Comparison of ENCODE assay signal across 1 cellular context in genomic region chr9:134068742-134069535, GRCh38.
TF ChIP-seq lines count a peak whose summit lies in the region.

No MANE protein-coding gene starts in this region.

TF ChIP-seq in K562, 482 proteins besides CTCF, POLR2A, EP300 and RAD21 (continued from another document):
- TF ChIP-seq NBN (IDR thresholded peaks at IDR 0.05; ENCODE audit: low read depth): 0 out of 2 replicates have a peak, but pooled peaks have one; percentile 38
- no peak for TF ChIP-seq ZNF586 (CRISPR knock-in tag; conservative IDR thresholded peaks at IDR 0.05)
- TF ChIP-seq PRDM10 (IDR thresholded peaks at IDR 0.05; ENCODE audit: partially characterized antibody): peak; percentile 79
- peak; percentile 25 to 36; a peak in 1 of 4 replicates for TF ChIP-seq FOXK2 (conservative IDR thresholded peaks at IDR 0.05 in 1 of 2, IDR thresholded peaks at IDR 0.05 in 1 of 2; ENCODE audit: low read depth in 2 of 2)
- TF ChIP-seq SMARCA4 (IDR thresholded peaks at IDR 0.05): peak; percentile 20; the same call in 1 of the 2 replicates
- TF ChIP-seq HDAC3 (IDR thresholded peaks at IDR 0.05; ENCODE audit: borderline replicate concordance, partially characterized antibody): no peak
- TF ChIP-seq HDAC1 (IDR thresholded peaks at IDR 0.05): 0 out of 4 replicates have a peak, but pooled peaks of 1 of the 2 experiments have one; percentile 15
- TF ChIP-seq ZBTB40 (IDR thresholded peaks at IDR 0.05): 0 out of 2 replicates have a peak, but pooled peaks have one; percentile 24
- TF ChIP-seq ZBTB40 (CRISPR knock-in tag; IDR thresholded peaks at IDR 0.05): no peak
- no peak for TF ChIP-seq PBX2 (CRISPR knock-in tag; IDR thresholded peaks at IDR 0.05; ENCODE audit: low read depth)
- TF ChIP-seq PBX2 (tag; conservative IDR thresholded peaks at IDR 0.05; ENCODE audit: low read depth): peak; percentile 82
- no peak for TF ChIP-seq ATF1 (CRISPR knock-in tag; IDR thresholded peaks at IDR 0.05)
- peak; percentile 43; the same call in 1 of the 2 replicates for TF ChIP-seq ATF1 (tag; IDR thresholded peaks at IDR 0.05)
- TF ChIP-seq TFAP4 (CRISPR knock-in tag; IDR thresholded peaks at IDR 0.05; ENCODE audit: borderline replicate concordance): peak; percentile 36; the same call in 1 of the 2 replicates
- TF ChIP-seq, protein P1, sequence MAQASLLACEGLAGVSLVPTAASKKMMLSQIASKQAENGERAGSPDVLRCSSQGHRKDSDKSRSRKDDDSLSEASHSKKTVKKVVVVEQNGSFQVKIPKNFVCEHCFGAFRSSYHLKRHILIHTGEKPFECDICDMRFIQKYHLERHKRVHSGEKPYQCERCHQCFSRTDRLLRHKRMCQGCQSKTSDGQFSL (CRISPR knock-in tag; IDR thresholded peaks at IDR 0.05): no peak
- TF ChIP-seq, protein P1 (tag; IDR thresholded peaks at IDR 0.05): 0 out of 4 replicates have a peak, but pooled peaks of 1 of the 2 experiments have one; percentile 62
- no peak for TF ChIP-seq NCOA4 (IDR thresholded peaks at IDR 0.05; ENCODE audit: partially characterized antibody)
- TF ChIP-seq, protein P2, sequence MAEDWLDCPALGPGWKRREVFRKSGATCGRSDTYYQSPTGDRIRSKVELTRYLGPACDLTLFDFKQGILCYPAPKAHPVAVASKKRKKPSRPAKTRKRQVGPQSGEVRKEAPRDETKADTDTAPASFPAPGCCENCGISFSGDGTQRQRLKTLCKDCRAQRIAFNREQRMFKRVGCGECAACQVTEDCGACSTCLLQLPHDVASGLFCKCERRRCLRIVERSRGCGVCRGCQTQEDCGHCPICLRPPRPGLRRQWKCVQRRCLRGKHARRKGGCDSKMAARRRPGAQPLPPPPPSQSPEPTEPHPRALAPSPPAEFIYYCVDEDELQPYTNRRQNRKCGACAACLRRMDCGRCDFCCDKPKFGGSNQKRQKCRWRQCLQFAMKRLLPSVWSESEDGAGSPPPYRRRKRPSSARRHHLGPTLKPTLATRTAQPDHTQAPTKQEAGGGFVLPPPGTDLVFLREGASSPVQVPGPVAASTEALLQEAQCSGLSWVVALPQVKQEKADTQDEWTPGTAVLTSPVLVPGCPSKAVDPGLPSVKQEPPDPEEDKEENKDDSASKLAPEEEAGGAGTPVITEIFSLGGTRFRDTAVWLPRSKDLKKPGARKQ (CRISPR knock-in tag; IDR thresholded peaks at IDR 0.05): no peak
- no peak for TF ChIP-seq ZNF551 (CRISPR knock-in tag; IDR thresholded peaks at IDR 0.05)
- peak; percentile 37; the same call in 1 of the 2 replicates for TF ChIP-seq ZNF384 (IDR thresholded peaks at IDR 0.05; ENCODE audit: low read depth, low read length)
- TF ChIP-seq, protein P3, sequence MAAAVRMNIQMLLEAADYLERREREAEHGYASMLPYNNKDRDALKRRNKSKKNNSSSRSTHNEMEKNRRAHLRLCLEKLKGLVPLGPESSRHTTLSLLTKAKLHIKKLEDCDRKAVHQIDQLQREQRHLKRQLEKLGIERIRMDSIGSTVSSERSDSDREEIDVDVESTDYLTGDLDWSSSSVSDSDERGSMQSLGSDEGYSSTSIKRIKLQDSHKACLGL (CRISPR knock-in tag; IDR thresholded peaks at IDR 0.05; ENCODE audit: borderline replicate concordance, poor library complexity, severe bottlenecking): no peak
